ENCODE assay signal across 20 cellular contexts in the genomic region with DNA sequence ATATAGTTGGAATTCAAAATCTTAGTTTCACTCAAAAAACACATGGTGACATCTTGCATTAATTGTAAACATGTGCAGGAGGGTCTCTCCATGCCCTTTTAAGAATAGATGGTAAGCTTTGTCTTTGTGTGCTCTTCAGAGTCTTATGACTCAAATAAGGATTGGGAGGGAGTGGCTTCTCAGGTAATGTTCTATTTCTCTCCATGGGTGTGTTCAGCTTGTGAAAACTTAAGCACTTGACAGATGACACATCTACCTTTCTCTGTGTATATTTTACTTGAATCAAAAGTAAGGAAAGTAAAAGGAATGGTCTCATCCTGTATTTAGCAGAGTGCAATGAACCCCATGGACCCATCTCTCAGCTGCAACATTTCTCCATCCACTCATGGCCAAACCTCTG.
"Had no signal": no experiment of that assay in that cellular context is flagged by ENCODE, and none has a peak within 500 bp of the region (broad histone marks: within the 10 kb centered on the region; RNA-seq: fewer than 3 reads in every experiment).

No MANE protein-coding gene starts in this region.

- H3K27me3 ChIP-seq: esophagus muscularis mucosa, thyroid gland had no signal

- H3K27ac ChIP-seq: skin epidermis, thyroid gland had no signal

- H3K4me3 ChIP-seq: esophagus muscularis mucosa, lower lobe of right lung, skin epidermis, thyroid gland had no signal

- H3K36me3 ChIP-seq: lower lobe of right lung, thyroid gland had no signal

- DNase-seq: activated CD4-positive, alpha-beta T cell treated with anti-CD3 and anti-CD28 coated beads for 36 hours; activated CD4-positive, CD25-positive, alpha-beta regulatory T cell; activated CD8-positive, alpha-beta memory T cell treated with anti-CD3 and anti-CD28 coated beads, Interleukin-2, amount 10 ng/mL, durations not matched to agents 7 days and 5 days; activated CD8-positive, alpha-beta T cell treated with anti-CD3 and anti-CD28 coated beads, Interleukin-2, amount 10 ng/mL, durations not matched to agents 7 days and 5 days; activated naive CD8-positive, alpha-beta T cell treated with anti-CD3 and anti-CD28 coated beads, Interleukin-2, amount 50 U/mL, for 24 hours; activated T-cell treated with anti-CD3 and anti-CD28 coated beads, Interleukin-2, amount 50 U/mL, for 48 hours; amygdala; cortex of kidney; effector memory CD8-positive, alpha-beta T cell; hippocampal formation; kidney; lower lobe of right lung; mesendoderm; stimulated activated CD4-positive, alpha-beta T cell treated with anti-CD3 and anti-CD28 coated beads, Interleukin-4, amount 100 ng/mL, for 24 hours; thyroid gland had no signal

- H3K9me3 ChIP-seq: esophagus muscularis mucosa, lower lobe of right lung, thyroid gland had no signal

- FAIRE-seq: frontal cortex, kidney had no signal

- ATAC-seq: activated CD4-positive, alpha-beta T cell treated with anti-CD3 and anti-CD28 coated beads for 36 hours; activated CD8-positive, alpha-beta memory T cell treated with anti-CD3 and anti-CD28 coated beads, Interleukin-2, amount 10 ng/mL, durations not matched to agents 7 days and 5 days; activated CD8-positive, alpha-beta T cell treated with anti-CD3 and anti-CD28 coated beads, Interleukin-2, amount 10 ng/mL, durations not matched to agents 7 days and 5 days; activated naive CD8-positive, alpha-beta T cell treated with anti-CD3 and anti-CD28 coated beads, Interleukin-2, amount 50 U/mL, for 24 hours; effector memory CD8-positive, alpha-beta T cell; left lobe of liver; lower lobe of right lung; sciatic nerve had no signal
